Comparison of ENCODE assay signal across 1 cellular context in the genomic region with DNA sequence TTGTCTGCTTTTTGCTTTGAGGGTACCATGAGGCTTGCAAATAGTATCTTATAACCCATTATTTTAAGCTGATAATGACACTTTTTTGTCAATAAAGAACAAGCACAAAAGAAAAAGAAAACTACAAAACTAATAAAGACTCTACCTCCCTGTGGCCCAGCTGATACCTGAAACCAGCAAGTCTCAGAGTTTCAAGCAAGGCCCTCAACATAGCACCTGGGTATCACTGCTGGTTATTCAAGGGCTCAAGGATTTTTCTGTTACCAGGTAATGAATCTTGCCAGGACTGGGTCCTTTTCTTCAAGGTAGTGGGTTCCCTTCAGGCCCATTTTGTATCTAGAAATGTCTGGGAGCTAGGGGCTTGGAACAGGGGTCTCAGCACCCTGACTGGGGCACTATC.
TF ChIP-seq lines count a peak whose summit lies in the region.

No MANE protein-coding gene starts in this region.

TF ChIP-seq in H1, 55 proteins besides CTCF, POLR2A, EP300 and RAD21:
- TF ChIP-seq, protein P1, sequence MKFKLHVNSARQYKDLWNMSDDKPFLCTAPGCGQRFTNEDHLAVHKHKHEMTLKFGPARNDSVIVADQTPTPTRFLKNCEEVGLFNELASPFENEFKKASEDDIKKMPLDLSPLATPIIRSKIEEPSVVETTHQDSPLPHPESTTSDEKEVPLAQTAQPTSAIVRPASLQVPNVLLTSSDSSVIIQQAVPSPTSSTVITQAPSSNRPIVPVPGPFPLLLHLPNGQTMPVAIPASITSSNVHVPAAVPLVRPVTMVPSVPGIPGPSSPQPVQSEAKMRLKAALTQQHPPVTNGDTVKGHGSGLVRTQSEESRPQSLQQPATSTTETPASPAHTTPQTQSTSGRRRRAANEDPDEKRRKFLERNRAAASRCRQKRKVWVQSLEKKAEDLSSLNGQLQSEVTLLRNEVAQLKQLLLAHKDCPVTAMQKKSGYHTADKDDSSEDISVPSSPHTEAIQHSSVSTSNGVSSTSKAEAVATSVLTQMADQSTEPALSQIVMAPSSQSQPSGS (IDR thresholded peaks at IDR 0.05; ENCODE audit: low read length), result no peak
- TF ChIP-seq SP4 (IDR thresholded peaks at IDR 0.05; ENCODE audit: low read length) (no peak), SAP30 (IDR thresholded peaks at IDR 0.05; ENCODE audit: insufficient read depth, insufficient replicate concordance, low read length) (no peak), EGR1 (IDR thresholded peaks at IDR 0.05; ENCODE audit: borderline replicate concordance, low read depth, low read length) (no peak), TEAD4 (IDR thresholded peaks at IDR 0.05; ENCODE audit: low read depth, low read length) (no peak), FOSL1 (IDR thresholded peaks at IDR 0.05; ENCODE audit: insufficient read depth, low read depth, low read length) (no peak), MAFK (IDR thresholded peaks at IDR 0.05; ENCODE audit: low read depth, low read length) (no peak), POU5F1 (IDR thresholded peaks at IDR 0.05; ENCODE audit: low read depth, low read length) (no peak), CTBP2 (IDR thresholded peaks at IDR 0.05; ENCODE audit: borderline replicate concordance, insufficient read depth, insufficient read length, low read length) (no peak)
